In the genomic region with DNA sequence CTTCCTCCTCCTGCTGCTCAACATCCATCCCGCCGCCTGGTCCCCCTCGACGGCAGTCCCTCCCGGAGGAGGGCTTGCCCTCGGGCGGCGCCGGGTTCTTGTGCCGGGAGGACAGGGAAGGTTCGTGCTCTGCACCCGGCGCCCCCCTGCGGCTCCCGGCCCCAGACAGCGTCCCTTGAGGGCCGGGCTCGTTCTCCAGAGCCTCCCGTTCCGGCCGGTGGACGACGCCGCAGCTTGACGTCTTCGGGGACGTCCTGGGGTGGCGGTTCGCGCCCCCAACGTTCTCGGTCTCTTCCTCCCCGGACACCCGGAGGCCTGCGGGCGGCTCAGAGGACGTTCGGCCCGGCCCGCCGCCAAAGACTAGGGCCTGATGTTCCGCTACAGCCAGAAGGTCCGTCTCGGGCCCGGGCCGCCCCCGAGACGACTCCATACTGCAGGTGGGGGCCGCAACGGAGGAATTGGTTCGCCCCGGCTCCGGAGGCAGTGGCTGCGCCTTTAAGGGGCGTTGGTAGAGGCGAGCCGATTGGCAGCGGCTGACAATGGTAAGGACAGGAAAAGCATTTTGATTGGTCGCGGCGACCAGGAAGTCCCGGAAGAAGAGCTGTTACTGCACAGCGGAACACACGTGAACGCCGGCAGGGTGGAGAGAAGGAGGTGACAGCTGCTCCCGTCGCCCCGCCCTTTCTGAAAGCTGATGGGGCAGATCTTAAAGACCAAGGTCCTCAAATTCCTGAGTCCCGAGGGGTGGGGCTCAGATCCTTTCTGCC, we compare ENCODE assay signal across 1 cellular context.
TF ChIP-seq lines count a peak whose summit lies in the region.

Gene BORCS6 (minus strand): TSS at position 470 of the 767 bp plus-strand sequence. CDS start 40 bp downstream, at position 430.

TF ChIP-seq in K562, 482 proteins besides CTCF, POLR2A, EP300 and RAD21 (continued from another document and continues in another):
- TF ChIP-seq, protein P1, sequence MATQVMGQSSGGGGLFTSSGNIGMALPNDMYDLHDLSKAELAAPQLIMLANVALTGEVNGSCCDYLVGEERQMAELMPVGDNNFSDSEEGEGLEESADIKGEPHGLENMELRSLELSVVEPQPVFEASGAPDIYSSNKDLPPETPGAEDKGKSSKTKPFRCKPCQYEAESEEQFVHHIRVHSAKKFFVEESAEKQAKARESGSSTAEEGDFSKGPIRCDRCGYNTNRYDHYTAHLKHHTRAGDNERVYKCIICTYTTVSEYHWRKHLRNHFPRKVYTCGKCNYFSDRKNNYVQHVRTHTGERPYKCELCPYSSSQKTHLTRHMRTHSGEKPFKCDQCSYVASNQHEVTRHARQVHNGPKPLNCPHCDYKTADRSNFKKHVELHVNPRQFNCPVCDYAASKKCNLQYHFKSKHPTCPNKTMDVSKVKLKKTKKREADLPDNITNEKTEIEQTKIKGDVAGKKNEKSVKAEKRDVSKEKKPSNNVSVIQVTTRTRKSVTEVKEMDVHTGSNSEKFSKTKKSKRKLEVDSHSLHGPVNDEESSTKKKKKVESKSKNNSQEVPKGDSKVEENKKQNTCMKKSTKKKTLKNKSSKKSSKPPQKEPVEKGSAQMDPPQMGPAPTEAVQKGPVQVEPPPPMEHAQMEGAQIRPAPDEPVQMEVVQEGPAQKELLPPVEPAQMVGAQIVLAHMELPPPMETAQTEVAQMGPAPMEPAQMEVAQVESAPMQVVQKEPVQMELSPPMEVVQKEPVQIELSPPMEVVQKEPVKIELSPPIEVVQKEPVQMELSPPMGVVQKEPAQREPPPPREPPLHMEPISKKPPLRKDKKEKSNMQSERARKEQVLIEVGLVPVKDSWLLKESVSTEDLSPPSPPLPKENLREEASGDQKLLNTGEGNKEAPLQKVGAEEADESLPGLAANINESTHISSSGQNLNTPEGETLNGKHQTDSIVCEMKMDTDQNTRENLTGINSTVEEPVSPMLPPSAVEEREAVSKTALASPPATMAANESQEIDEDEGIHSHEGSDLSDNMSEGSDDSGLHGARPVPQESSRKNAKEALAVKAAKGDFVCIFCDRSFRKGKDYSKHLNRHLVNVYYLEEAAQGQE (CRISPR knock-in tag; IDR thresholded peaks at IDR 0.05; ENCODE audit: low read depth), result no peak
- TF ChIP-seq NFXL1 (CRISPR knock-in tag; IDR thresholded peaks at IDR 0.05), result no peak
- no peak for TF ChIP-seq CBX5 (IDR thresholded peaks at IDR 0.05; ENCODE audit: borderline replicate concordance, low read depth)
- TF ChIP-seq, protein P2, sequence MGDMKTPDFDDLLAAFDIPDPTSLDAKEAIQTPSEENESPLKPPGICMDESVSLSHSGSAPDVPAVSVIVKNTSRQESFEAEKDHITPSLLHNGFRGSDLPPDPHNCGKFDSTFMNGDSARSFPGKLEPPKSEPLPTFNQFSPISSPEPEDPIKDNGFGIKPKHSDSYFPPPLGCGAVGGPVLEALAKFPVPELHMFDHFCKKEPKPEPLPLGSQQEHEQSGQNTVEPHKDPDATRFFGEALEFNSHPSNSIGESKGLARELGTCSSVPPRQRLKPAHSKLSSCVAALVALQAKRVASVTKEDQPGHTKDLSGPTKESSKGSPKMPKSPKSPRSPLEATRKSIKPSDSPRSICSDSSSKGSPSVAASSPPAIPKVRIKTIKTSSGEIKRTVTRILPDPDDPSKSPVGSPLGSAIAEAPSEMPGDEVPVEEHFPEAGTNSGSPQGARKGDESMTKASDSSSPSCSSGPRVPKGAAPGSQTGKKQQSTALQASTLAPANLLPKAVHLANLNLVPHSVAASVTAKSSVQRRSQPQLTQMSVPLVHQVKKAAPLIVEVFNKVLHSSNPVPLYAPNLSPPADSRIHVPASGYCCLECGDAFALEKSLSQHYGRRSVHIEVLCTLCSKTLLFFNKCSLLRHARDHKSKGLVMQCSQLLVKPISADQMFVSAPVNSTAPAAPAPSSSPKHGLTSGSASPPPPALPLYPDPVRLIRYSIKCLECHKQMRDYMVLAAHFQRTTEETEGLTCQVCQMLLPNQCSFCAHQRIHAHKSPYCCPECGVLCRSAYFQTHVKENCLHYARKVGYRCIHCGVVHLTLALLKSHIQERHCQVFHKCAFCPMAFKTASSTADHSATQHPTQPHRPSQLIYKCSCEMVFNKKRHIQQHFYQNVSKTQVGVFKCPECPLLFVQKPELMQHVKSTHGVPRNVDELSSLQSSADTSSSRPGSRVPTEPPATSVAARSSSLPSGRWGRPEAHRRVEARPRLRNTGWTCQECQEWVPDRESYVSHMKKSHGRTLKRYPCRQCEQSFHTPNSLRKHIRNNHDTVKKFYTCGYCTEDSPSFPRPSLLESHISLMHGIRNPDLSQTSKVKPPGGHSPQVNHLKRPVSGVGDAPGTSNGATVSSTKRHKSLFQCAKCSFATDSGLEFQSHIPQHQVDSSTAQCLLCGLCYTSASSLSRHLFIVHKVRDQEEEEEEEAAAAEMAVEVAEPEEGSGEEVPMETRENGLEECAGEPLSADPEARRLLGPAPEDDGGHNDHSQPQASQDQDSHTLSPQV (IDR thresholded peaks at IDR 0.05), result no peak
- no peak for TF ChIP-seq CHD7 (IDR thresholded peaks at IDR 0.05; ENCODE audit: low read depth, low read length)
- peak; percentile 90 for TF ChIP-seq ATF7 (IDR thresholded peaks at IDR 0.05)
- TF ChIP-seq TCF7L2 (IDR thresholded peaks at IDR 0.05; ENCODE audit: low read depth, low read length), result peak; percentile 63
- TF ChIP-seq KLF6 (CRISPR knock-in tag; IDR thresholded peaks at IDR 0.05; ENCODE audit: borderline replicate concordance), result peak; percentile 48; the same call in 1 of the 2 replicates
- TF ChIP-seq, protein P3, sequence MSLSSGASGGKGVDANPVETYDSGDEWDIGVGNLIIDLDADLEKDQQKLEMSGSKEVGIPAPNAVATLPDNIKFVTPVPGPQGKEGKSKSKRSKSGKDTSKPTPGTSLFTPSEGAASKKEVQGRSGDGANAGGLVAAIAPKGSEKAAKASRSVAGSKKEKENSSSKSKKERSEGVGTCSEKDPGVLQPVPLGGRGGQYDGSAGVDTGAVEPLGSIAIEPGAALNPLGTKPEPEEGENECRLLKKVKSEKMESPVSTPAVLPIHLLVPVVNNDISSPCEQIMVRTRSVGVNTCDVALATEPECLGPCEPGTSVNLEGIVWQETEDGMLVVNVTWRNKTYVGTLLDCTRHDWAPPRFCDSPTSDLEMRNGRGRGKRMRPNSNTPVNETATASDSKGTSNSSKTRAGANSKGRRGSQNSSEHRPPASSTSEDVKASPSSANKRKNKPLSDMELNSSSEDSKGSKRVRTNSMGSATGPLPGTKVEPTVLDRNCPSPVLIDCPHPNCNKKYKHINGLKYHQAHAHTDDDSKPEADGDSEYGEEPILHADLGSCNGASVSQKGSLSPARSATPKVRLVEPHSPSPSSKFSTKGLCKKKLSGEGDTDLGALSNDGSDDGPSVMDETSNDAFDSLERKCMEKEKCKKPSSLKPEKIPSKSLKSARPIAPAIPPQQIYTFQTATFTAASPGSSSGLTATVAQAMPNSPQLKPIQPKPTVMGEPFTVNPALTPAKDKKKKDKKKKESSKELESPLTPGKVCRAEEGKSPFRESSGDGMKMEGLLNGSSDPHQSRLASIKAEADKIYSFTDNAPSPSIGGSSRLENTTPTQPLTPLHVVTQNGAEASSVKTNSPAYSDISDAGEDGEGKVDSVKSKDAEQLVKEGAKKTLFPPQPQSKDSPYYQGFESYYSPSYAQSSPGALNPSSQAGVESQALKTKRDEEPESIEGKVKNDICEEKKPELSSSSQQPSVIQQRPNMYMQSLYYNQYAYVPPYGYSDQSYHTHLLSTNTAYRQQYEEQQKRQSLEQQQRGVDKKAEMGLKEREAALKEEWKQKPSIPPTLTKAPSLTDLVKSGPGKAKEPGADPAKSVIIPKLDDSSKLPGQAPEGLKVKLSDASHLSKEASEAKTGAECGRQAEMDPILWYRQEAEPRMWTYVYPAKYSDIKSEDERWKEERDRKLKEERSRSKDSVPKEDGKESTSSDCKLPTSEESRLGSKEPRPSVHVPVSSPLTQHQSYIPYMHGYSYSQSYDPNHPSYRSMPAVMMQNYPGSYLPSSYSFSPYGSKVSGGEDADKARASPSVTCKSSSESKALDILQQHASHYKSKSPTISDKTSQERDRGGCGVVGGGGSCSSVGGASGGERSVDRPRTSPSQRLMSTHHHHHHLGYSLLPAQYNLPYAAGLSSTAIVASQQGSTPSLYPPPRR (CRISPR knock-in tag; IDR thresholded peaks at IDR 0.05; ENCODE audit: borderline replicate concordance), result no peak
- TF ChIP-seq PBX2 (CRISPR knock-in tag; IDR thresholded peaks at IDR 0.05; ENCODE audit: low read depth), result no peak
- TF ChIP-seq PBX2 (tag; conservative IDR thresholded peaks at IDR 0.05; ENCODE audit: low read depth), result no peak; the same call in 1 of the 2 replicates
- TF ChIP-seq DNMT1 (IDR thresholded peaks at IDR 0.05), result no peak
- TF ChIP-seq EHMT2 (IDR thresholded peaks at IDR 0.05), result no peak
- no peak for TF ChIP-seq DACH1 (IDR thresholded peaks at IDR 0.05; ENCODE audit: partially characterized antibody)
- no peak for TF ChIP-seq CEBPB (tag; IDR thresholded peaks at IDR 0.05)
- no peak for TF ChIP-seq SMARCA4 (IDR thresholded peaks at IDR 0.05)
- no peak for TF ChIP-seq TAF7 (tag; IDR thresholded peaks at IDR 0.05)
- TF ChIP-seq SETDB1 (IDR thresholded peaks at IDR 0.05; ENCODE audit: low read length), result no peak
- no peak for TF ChIP-seq ILK (tag; IDR thresholded peaks at IDR 0.05; ENCODE audit: borderline replicate concordance, low read depth)
- no peak for TF ChIP-seq RNF2 (IDR thresholded peaks at IDR 0.05)
- TF ChIP-seq ZNF408 (CRISPR knock-in tag; IDR thresholded peaks at IDR 0.05; ENCODE audit: low read depth), result no peak
- TF ChIP-seq CHCHD3 (CRISPR knock-in tag; IDR thresholded peaks at IDR 0.05), result no peak
